Comparison of ENCODE assay signal across 26 cellular contexts in the genomic region with DNA sequence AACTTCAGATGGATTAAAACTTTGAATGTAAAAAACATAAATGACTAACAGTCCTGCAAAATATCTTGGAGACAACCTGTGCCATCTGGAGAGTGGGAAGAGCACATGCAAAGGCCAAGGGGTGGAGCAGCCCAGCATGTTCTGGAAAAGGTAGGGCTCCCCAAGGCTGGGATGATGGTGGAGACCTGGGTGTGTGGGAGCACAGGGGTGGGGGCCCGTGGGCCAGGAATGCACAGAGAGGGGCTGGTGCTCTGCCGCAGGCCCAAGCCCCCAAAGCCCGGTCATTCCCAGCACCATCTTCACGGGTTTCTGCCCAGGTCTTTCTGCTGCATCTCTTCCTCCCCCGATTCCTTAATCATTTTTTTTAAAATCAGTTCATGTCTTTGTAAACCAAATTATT. TPM values are rescaled to one million over a fixed set of nuclear protein-coding genes. Genes with fewer than 3 reads are reported as not detected.
"Had no signal": no experiment of that assay in that cellular context is flagged by ENCODE, and none has a peak within 500 bp of the region (broad histone marks: within the 10 kb centered on the region; RNA-seq: fewer than 3 reads in every experiment).

No MANE protein-coding gene starts in this region.

- H3K4me1 Mint-ChIP-seq: stimulated activated memory B cell treated with anti-CD40 and anti-IgM and Interleukin-4, amounts not matched to agents 10 μg/mL and 1 μg/mL and 100 μg/mL, for 72 hours had no signal

- H3K4me3 Mint-ChIP-seq: effector memory CD8-positive, alpha-beta T cell; naive B cell; nephron; stimulated activated memory B cell treated with anti-CD40 and anti-IgM and Interleukin-4, amounts not matched to agents 10 μg/mL and 1 μg/mL and 100 μg/mL, for 72 hours; stimulated activated naive CD8-positive, alpha-beta T cell treated with anti-CD3 and anti-CD28 coated beads, Interleukin-15, Interleukin-2, amounts not matched to agents 100 ng/mL and 50 ng/mL, for 24 hours had no signal

- H3K9ac ChIP-seq: parathyroid adenoma had no signal

- H3K36me3 Mint-ChIP-seq: naive B cell; stimulated activated memory B cell treated with anti-CD40 and anti-IgM and Interleukin-4, amounts not matched to agents 10 μg/mL and 1 μg/mL and 100 μg/mL, for 72 hours had no signal

- H3K9me3 Mint-ChIP-seq: effector memory CD8-positive, alpha-beta T cell; nephron; stimulated activated naive CD8-positive, alpha-beta T cell treated with anti-CD3 and anti-CD28 coated beads, Interleukin-15, Interleukin-2, amounts not matched to agents 100 ng/mL and 50 ng/mL, for 24 hours had no signal

- H3K4me1 ChIP-seq: parathyroid adenoma, prostate gland, right lobe of liver, transverse colon had no signal

- H3K4me3 ChIP-seq: esophagus squamous epithelium, gastroesophageal sphincter, hepatocyte, prostate gland, right lobe of liver, transverse colon had no signal

- H3K36me3 ChIP-seq: esophagus squamous epithelium, gastroesophageal sphincter, prostate gland, right lobe of liver, transverse colon had no signal

- H3K4me2 ChIP-seq: hepatocyte had no signal

- DNase-seq: cortex of kidney; effector memory CD8-positive, alpha-beta T cell; esophagus squamous epithelium; left colon; left ventricle myocardium superior; naive B cell; occipital lobe; stimulated activated CD4-positive, alpha-beta T cell treated with anti-CD3 and anti-CD28 coated beads, Interleukin-15, amount 100 ng/mL, for 24 hours; stimulated activated CD4-positive, alpha-beta T cell treated with anti-CD3 and anti-CD28 coated beads, Interleukin-1b, Interleukin-23, amount 100 ng/mL, for 48 hours; stimulated activated CD4-positive, alpha-beta T cell treated with anti-CD3 and anti-CD28 coated beads, Interleukin-4, amount 100 ng/mL, for 24 hours; transverse colon had no signal

- H3K27ac Mint-ChIP-seq: effector memory CD8-positive, alpha-beta T cell; naive B cell; nephron; stimulated activated memory B cell treated with anti-CD40 and anti-IgM and Interleukin-4, amounts not matched to agents 10 μg/mL and 1 μg/mL and 100 μg/mL, for 72 hours; stimulated activated naive CD8-positive, alpha-beta T cell treated with anti-CD3 and anti-CD28 coated beads, Interleukin-15, Interleukin-2, amounts not matched to agents 100 ng/mL and 50 ng/mL, for 24 hours had no signal

- H2AFZ ChIP-seq: hepatocyte, parathyroid adenoma had no signal

- H3K27ac ChIP-seq: epithelial cell of prostate, esophagus squamous epithelium, gastroesophageal sphincter, hepatocyte, parathyroid adenoma, prostate gland, right lobe of liver, transverse colon had no signal

- ATAC-seq: effector memory CD8-positive, alpha-beta T cell; gastroesophageal sphincter; stimulated activated memory B cell treated with anti-CD40 and anti-IgM and Interleukin-4, amounts not matched to agents 10 μg/mL and 1 μg/mL and 100 μg/mL, for 72 hours had no signal

- H3K79me2 ChIP-seq: hepatocyte, parathyroid adenoma had no signal

- H3K9me3 ChIP-seq: esophagus squamous epithelium, gastroesophageal sphincter, prostate gland, right lobe of liver, transverse colon had no signal

RNA-seq across cellular contexts. Expression of gene DNAJB8, which starts 36.0 kb away (rescaled TPM):
- total RNA-seq: chondrocyte, esophagus squamous epithelium, gastroesophageal sphincter, hepatocyte, kidney epithelial cell, left colon, left ventricle myocardium superior, lung microvascular endothelial cell, occipital lobe, renal cortical epithelial cell, right lobe of liver, temporal lobe, transverse colon, urinary bladder had no signal
- polyA plus RNA-seq: hepatocyte, urinary bladder had no signal
